In the genomic region with DNA sequence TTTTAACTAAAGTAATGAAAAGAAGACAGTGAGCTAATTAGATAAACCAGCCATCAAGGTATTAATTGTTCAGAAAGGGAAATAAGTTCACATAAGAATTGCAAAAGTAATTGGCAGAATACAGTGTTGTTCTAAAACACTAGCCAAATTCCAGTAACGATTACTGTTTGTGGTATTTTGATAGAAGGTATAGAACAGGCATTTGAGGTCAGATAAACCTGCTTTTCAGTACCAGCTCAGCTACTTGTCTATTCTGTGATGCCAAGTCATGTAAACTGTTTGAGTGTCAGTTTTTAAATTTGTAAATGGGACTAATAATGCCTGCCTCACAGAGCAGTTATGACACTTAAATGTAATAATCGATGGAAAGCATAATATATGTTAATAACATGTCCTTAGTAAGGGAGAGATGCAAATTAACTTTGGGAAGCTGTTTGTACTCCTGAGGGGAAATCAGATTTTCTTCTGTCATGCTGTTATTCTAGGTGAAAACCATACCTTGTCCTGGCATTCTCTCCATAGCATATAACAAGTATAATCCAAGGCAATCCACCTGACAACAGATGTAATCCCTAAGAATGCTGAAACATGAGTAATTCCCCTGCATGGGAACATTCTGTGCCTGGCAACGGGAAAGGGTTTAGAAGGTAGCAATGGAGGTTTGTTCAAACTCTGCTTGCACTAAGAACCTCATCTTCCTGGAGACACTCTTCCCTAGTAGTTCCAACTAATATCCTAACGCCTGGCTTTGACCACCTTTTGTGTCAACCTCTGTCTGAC, we compare ENCODE assay signal across 21 cellular contexts.
"Had no signal": no experiment of that assay in that cellular context is flagged by ENCODE, and none has a peak within 500 bp of the region (broad histone marks: within the 10 kb centered on the region; RNA-seq: fewer than 3 reads in every experiment).

No MANE protein-coding gene starts in this region.

- H2AFZ ChIP-seq: neural progenitor cell had no signal

- H3K4me1 Mint-ChIP-seq: activated naive CD8-positive, alpha-beta T cell treated with anti-CD3 and anti-CD28 coated beads for 36 hours; activated T-helper 17 cell treated with anti-CD3 and anti-CD28 coated beads, Interleukin-2, amount 50 U/mL, for 72 hours; naive thymus-derived CD4-positive, alpha-beta T cell; neural progenitor cell had no signal

- H3K4me3 Mint-ChIP-seq: activated naive CD8-positive, alpha-beta T cell treated with anti-CD3 and anti-CD28 coated beads for 36 hours; activated T-helper 17 cell treated with anti-CD3 and anti-CD28 coated beads, Interleukin-2, amount 50 U/mL, for 72 hours; naive thymus-derived CD4-positive, alpha-beta T cell; neural progenitor cell; stimulated activated naive CD8-positive, alpha-beta T cell treated with anti-CD3 and anti-CD28 coated beads, Interleukin-15, Interleukin-2, amounts not matched to agents 100 ng/mL and 50 ng/mL, for 24 hours; T-helper 2 cell treated with Interferon-gamma antibody and Interleukin-4, amounts not matched to agents 5 μg/mL and 100 μg/mL, for 36 hours had no signal

- H3K27ac ChIP-seq: brain microvascular endothelial cell, gastrocnemius medialis, neural progenitor cell, right atrium auricular region, skin epidermis, transverse colon, vagina had no signal

- DNase-seq: activated CD4-positive, alpha-beta T cell treated with anti-CD3 and anti-CD28 coated beads, Interleukin-2, amount 50 U/mL, for 48 hours; activated naive CD4-positive, alpha-beta T cell; activated naive CD8-positive, alpha-beta T cell treated with anti-CD3 and anti-CD28 coated beads for 36 hours; activated T-cell treated with anti-CD3 and anti-CD28 coated beads, Interleukin-2, amount 50 U/mL, for 1 hour; brain microvascular endothelial cell; cerebellar nuclear complex; effector CD8-positive, alpha-beta T cell; gastrocnemius medialis; head of caudate nucleus; mesenchymal stem cell; mucosa of descending colon; naive thymus-derived CD4-positive, alpha-beta T cell; transverse colon had no signal

- H3K36me3 ChIP-seq: brain microvascular endothelial cell, gastrocnemius medialis, neural progenitor cell, right atrium auricular region, transverse colon, vagina had no signal

- H3K4me1 ChIP-seq: gastrocnemius medialis, neural progenitor cell, right atrium auricular region, vagina had no signal

- H3K36me3 Mint-ChIP-seq: activated naive CD8-positive, alpha-beta T cell treated with anti-CD3 and anti-CD28 coated beads for 36 hours; naive thymus-derived CD4-positive, alpha-beta T cell; neural progenitor cell had no signal

- H3K27ac Mint-ChIP-seq: activated naive CD8-positive, alpha-beta T cell treated with anti-CD3 and anti-CD28 coated beads for 36 hours; activated T-helper 17 cell treated with anti-CD3 and anti-CD28 coated beads, Interleukin-2, amount 50 U/mL, for 72 hours; naive thymus-derived CD4-positive, alpha-beta T cell; neural progenitor cell; progenitor cell of endocrine pancreas; stimulated activated naive CD8-positive, alpha-beta T cell treated with anti-CD3 and anti-CD28 coated beads, Interleukin-15, Interleukin-2, amounts not matched to agents 100 ng/mL and 50 ng/mL, for 24 hours; T-helper 2 cell treated with Interferon-gamma antibody and Interleukin-4, amounts not matched to agents 5 μg/mL and 100 μg/mL, for 36 hours had no signal

- H3K9me3 Mint-ChIP-seq: activated naive CD8-positive, alpha-beta T cell treated with anti-CD3 and anti-CD28 coated beads for 36 hours; activated T-helper 17 cell treated with anti-CD3 and anti-CD28 coated beads, Interleukin-2, amount 50 U/mL, for 72 hours; neural progenitor cell; stimulated activated naive CD8-positive, alpha-beta T cell treated with anti-CD3 and anti-CD28 coated beads, Interleukin-15, Interleukin-2, amounts not matched to agents 100 ng/mL and 50 ng/mL, for 24 hours; T-helper 2 cell treated with Interferon-gamma antibody and Interleukin-4, amounts not matched to agents 5 μg/mL and 100 μg/mL, for 36 hours had no signal

- H3K4me3 ChIP-seq: gastrocnemius medialis, mucosa of descending colon, neural progenitor cell, right atrium auricular region, skin epidermis, transverse colon, vagina had no signal

- H3K4me2 ChIP-seq: neural progenitor cell had no signal

- H3K9me3 ChIP-seq: gastrocnemius medialis, mucosa of descending colon, right atrium auricular region, transverse colon, vagina had no signal

- H3K27me3 Mint-ChIP-seq: progenitor cell of endocrine pancreas had no signal

- H3K27me3 ChIP-seq: brain microvascular endothelial cell, gastrocnemius medialis, neural progenitor cell, right atrium auricular region, transverse colon, vagina had no signal
